ENCODE assay signal across 1 cellular context in the genomic region with DNA sequence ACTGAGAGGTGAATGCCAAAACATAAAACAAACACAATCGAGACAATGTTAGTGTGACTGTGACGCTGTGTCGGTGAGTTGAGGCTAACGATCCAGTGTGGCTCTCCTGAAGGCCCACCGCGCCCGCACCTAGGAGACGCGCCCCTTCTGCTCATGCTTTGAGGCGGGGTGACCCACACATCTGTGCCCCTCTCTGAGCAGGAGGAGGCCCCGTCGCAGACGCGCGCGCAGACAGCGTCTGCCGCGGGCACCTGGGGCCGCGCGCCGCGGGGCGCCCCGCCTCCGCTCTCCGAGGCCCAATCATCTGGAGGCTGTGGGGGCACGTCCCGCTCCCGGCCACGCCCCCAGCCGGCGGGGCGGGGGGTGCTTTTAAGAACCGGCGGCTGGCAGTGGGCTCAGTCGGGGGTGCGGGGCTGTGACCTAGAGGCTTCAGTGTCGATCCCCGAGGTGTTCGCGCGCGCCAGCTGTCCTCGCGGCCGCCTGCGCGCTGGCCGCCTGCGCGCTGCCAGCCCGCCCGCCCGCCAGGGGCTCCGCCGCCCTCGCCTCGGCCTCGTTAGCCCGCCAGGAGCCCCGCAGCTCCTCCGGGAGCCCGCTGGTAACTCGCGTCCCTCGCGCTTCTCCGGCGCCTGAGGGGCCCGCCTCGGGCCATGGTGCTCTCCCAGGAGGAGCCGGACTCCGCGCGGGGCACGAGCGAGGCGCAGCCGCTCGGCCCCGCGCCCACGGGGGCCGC.
TF ChIP-seq lines count a peak whose summit lies in the region.

A gene with protein sequence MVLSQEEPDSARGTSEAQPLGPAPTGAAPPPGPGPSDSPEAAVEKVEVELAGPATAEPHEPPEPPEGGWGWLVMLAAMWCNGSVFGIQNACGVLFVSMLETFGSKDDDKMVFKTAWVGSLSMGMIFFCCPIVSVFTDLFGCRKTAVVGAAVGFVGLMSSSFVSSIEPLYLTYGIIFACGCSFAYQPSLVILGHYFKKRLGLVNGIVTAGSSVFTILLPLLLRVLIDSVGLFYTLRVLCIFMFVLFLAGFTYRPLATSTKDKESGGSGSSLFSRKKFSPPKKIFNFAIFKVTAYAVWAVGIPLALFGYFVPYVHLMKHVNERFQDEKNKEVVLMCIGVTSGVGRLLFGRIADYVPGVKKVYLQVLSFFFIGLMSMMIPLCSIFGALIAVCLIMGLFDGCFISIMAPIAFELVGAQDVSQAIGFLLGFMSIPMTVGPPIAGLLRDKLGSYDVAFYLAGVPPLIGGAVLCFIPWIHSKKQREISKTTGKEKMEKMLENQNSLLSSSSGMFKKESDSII (plus strand): TSS at position 398 of the 730 bp plus-strand sequence. CDS start 250 bp downstream, at position 648.

TF ChIP-seq in K562, 482 proteins besides CTCF, POLR2A, EP300 and RAD21 (continued from another document):
- TF ChIP-seq, protein P1, sequence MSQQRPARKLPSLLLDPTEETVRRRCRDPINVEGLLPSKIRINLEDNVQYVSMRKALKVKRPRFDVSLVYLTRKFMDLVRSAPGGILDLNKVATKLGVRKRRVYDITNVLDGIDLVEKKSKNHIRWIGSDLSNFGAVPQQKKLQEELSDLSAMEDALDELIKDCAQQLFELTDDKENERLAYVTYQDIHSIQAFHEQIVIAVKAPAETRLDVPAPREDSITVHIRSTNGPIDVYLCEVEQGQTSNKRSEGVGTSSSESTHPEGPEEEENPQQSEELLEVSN (IDR thresholded peaks at IDR 0.05; ENCODE audit: borderline replicate concordance in 1 of 2, extremely low read depth in 1 of 2, insufficient read depth in 1 of 2, insufficient read length in 1 of 2, low read depth in 1 of 2, low read length in 1 of 2, poor library complexity in 1 of 2, severe bottlenecking in 1 of 2), result peak; percentile 19 to 64
- TF ChIP-seq RB1 (IDR thresholded peaks at IDR 0.05; ENCODE audit: low read depth), result 0 out of 2 replicates have a peak, but pooled peaks have one; percentile 15
